In genomic region chr9:136119259-136120118, GRCh38 we compare ENCODE assay signal across 8 cellular contexts. TPM values are rescaled to one million over a fixed set of nuclear protein-coding genes. Genes with fewer than 3 reads are reported as not detected.
DNase-seq lines count a peak whose midpoint lies in the region; ATAC-seq and TF ChIP-seq lines count a peak whose summit lies in the region.

No MANE protein-coding gene starts in this region.

- H3K27me3 ChIP-seq in Caco-2 (replicated peaks; ENCODE audit: control insufficient read depth, insufficient read depth, low read length) (no peaks in the 10 kb centered on the region), H9 (ENCODE audit: insufficient read depth, low read length) (no peaks in the 10 kb centered on the region), vagina (no peaks in the 10 kb centered on the region)
- H3K27me3 ChIP-seq in effector memory CD4-positive, alpha-beta T cell (replicated peaks; ENCODE audit: control insufficient read depth, insufficient read depth, low read length, poor library complexity, severe bottlenecking) = no peaks in the 10 kb centered on the region

- H2BK15ac ChIP-seq in H9 (ENCODE audit: low read depth, low read length) = no peak overlapping the region

- H2BK20ac ChIP-seq in H9 (ENCODE audit: low read depth, low read length, poor library complexity, severe bottlenecking) = no peak overlapping the region

- TF ChIP-seq POLR2A in Raji (IDR thresholded peaks at IDR 0.05; ENCODE audit: insufficient read depth, low read depth, low read length) = peak; percentile 22; the same call in 1 of the 2 replicates
- TF ChIP-seq POLR2A in vagina (IDR thresholded peaks at IDR 0.05) = no peak
- TF ChIP-seq POLR2A in GM18505 (IDR thresholded peaks at IDR 0.05; ENCODE audit: borderline replicate concordance, extremely low read depth, insufficient read depth, insufficient read length) = no peak

- no peak overlapping the region for H4K8ac ChIP-seq in H9 (replicated peaks; ENCODE audit: insufficient read length, low read depth, low read length)

- no peaks in the 10 kb centered on the region for H3K79me1 ChIP-seq in H9 (ENCODE audit: insufficient read depth, low read depth, low read length, poor library complexity, severe bottlenecking)

- peaks cover 28% of the 10 kb centered on the region for H3K4me1 ChIP-seq in Caco-2
- H3K4me1 ChIP-seq in H9 (ENCODE audit: insufficient read depth, low read length) = no peaks in the 10 kb centered on the region
- peaks cover 24% of the 10 kb centered on the region for H3K4me1 ChIP-seq in effector memory CD4-positive, alpha-beta T cell (ENCODE audit: control insufficient read depth, insufficient read depth, low read length, poor library complexity, severe bottlenecking)
- H3K4me1 ChIP-seq in mucosa of descending colon (ENCODE audit: low read depth) = peaks cover 32% of the 10 kb centered on the region
- peaks cover 42% of the 10 kb centered on the region for H3K4me1 ChIP-seq in vagina

- DNase-seq in Caco-2 (peak; percentile 84 to 91), H9 (peak; percentile 79), mucosa of descending colon (peak; percentile 44 to 77 (median 71)), vagina (ENCODE audit: extremely low spot score in 2 of 2) (no peak)
- peak in 1 of 3 donors; percentile 30 for DNase-seq in effector memory CD4-positive, alpha-beta T cell

- H3K9ac ChIP-seq in H9 (ENCODE audit: extremely low read depth, insufficient read length, low read length) = no peak overlapping the region

- H3K27ac Mint-ChIP-seq in Caco-2 (ENCODE audit: unreplicated experiment) = peak overlapping the region; percentile 64
- no peak overlapping the region; a peak in 1 of 7 replicates for H3K27ac Mint-ChIP-seq in H9

- H2BK5ac ChIP-seq in H9 (ENCODE audit: insufficient read length, low read length) = no peak overlapping the region

- H3K4me3 Mint-ChIP-seq in Caco-2 (ENCODE audit: unreplicated experiment) (peak overlapping the region; percentile 78), H9 (peak overlapping the region; percentile 76 to 84)

- no peak overlapping the region for H2BK120ac ChIP-seq in H9 (ENCODE audit: low read depth, low read length, poor library complexity, severe bottlenecking)

- no peak overlapping the region for H4K91ac ChIP-seq in H9 (ENCODE audit: insufficient read length, low read depth, low read length)

- H4K5ac ChIP-seq in H9 (ENCODE audit: insufficient read length, low read depth, low read length) = no peak overlapping the region

- H2AFZ ChIP-seq in H9 (ENCODE audit: low read length) = no peak overlapping the region

- TSS peak; percentile 72 for BruUV-seq in Caco-2 (replicated peaks; lab: Mats Ljungman, UMichigan)

- CTCF ChIA-PET in Caco-2 (lab: Charles Lee) = interaction anchor here (0.5 to 1.0 kb wide), 7 partner anchors 9 to 152 kb away, joined by 3 to 5 read pairs (median 5); partner anchors contain the start of gene NACC2

- H3K23me2 ChIP-seq in H9 (ENCODE audit: insufficient read length, low read depth, low read length, poor library complexity, severe bottlenecking) = no peaks in the 10 kb centered on the region

- no peak overlapping the region for H3K14ac ChIP-seq in H9 (ENCODE audit: insufficient read depth, low read length)

- no peak overlapping the region for H3K23ac ChIP-seq in H9 (ENCODE audit: insufficient read length, low read depth, low read length)

- TF ChIP-seq CTCF in Caco-2 (IDR thresholded peaks at IDR 0.05; ENCODE audit: insufficient read depth in 1 of 2, low read depth in 1 of 2, low read length in 1 of 2, severe bottlenecking in 1 of 2, unreplicated experiment in 1 of 2) (no peak), H9 (conservative IDR thresholded peaks at IDR 0.05) (no peak; the same call in 2 of the 3 replicates), mucosa of descending colon (IDR thresholded peaks at IDR 0.05) (no peak), vagina (IDR thresholded peaks at IDR 0.05) (no peak)

- peaks cover under 1% of the 10 kb centered on the region for H3K9me3 Mint-ChIP-seq in Caco-2 (ENCODE audit: unreplicated experiment)
- no peaks in the 10 kb centered on the region for H3K9me3 Mint-ChIP-seq in H9

- WGBS in H9 (ENCODE audit: extremely low coverage, insufficient read length, low lambda C conversion rate) = no CpG with 5 or more reads among the region's 50 CpGs

- H3K9me3 ChIP-seq in Caco-2 (no peaks in the 10 kb centered on the region), H9 (ENCODE audit: control insufficient read depth, low read depth, low read length) (no peaks in the 10 kb centered on the region), mucosa of descending colon (no peaks in the 10 kb centered on the region), vagina (no peaks in the 10 kb centered on the region)
- H3K9me3 ChIP-seq in effector memory CD4-positive, alpha-beta T cell (ENCODE audit: control insufficient read depth, low read length) = no peaks in the 10 kb centered on the region

- H3K36me3 Mint-ChIP-seq in Caco-2 (ENCODE audit: insufficient read depth, unreplicated experiment) (peaks cover 21% of the 10 kb centered on the region), H9 (ENCODE audit: insufficient read depth in 1 of 3, low read depth in 3 of 3) (peaks cover 1 to 12% (median 11%) of the 10 kb centered on the region in 3 experiments; a peak in 4 of 7 replicates)

- intact Hi-C loops in Caco-2 (cut with micrococcal nuclease; ENCODE audit: unreplicated experiment) = loop anchor here (1.0 to 2.0 kb wide), 3 partner anchors 10 to 159 kb away; partner anchors contain the start of genes NACC2 and UBAC1
- intact Hi-C loops in mucosa of descending colon (cut with DNase I, micrococcal nuclease) = loop anchor here in 1 of 2 donors (10.0 kb wide), 1 partner anchor 255 kb away; no protein-coding TSS in a partner anchor
- intact Hi-C loops in vagina (cut with DNase I) = loop anchor here (2.0 to 5.0 kb wide), 3 partner anchors 27 to 257 kb away; no protein-coding TSS in a partner anchor

- H3K4me2 ChIP-seq in H9 (ENCODE audit: insufficient read depth, insufficient read length, low read length) = peak overlapping the region; percentile 62

- no peak overlapping the region for H2AK5ac ChIP-seq in H9 (ENCODE audit: insufficient read length, low read length)

- no peak overlapping the region for H2BK12ac ChIP-seq in H9 (ENCODE audit: insufficient read length, low read depth, low read length)

- H3K27ac ChIP-seq in H9 (ENCODE audit: insufficient read length, low read depth, low read length) (no peak overlapping the region), vagina (peak overlapping the region; percentile 92)
- peak overlapping the region; percentile 87 for H3K27ac ChIP-seq in effector memory CD4-positive, alpha-beta T cell (ENCODE audit: insufficient read depth, low read length, poor library complexity, severe bottlenecking)

- no peak overlapping the region for H3K56ac ChIP-seq in H9 (ENCODE audit: insufficient read length, low read depth, low read length)

- POLR2A ChIA-PET in Caco-2 (lab: Charles Lee) = interaction anchor here (0.9 to 2.1 kb wide), 3 partner anchors 24 to 52 kb away, joined by 3 to 6 read pairs (median 3); partner anchors contain the start of gene NACC2

- H3K4me1 Mint-ChIP-seq in Caco-2 (ENCODE audit: low read depth, unreplicated experiment) (no peaks in the 10 kb centered on the region), H9 (peaks cover 3 to 4% of the 10 kb centered on the region in 2 experiments; a peak in 2 of 4 replicates)

- H3K4ac ChIP-seq in H9 (ENCODE audit: low read depth, low read length) = no peak overlapping the region

- no peaks in the 10 kb centered on the region for H3K79me2 ChIP-seq in H9 (ENCODE audit: insufficient read depth, low read length)

- peak; percentile 23 for ATAC-seq in mucosa of descending colon
- no peak for ATAC-seq in GM18505 (IDR thresholded peaks at IDR 0.05; ENCODE audit: unreplicated experiment)
- no peak for ATAC-seq in GM18861 (IDR thresholded peaks at IDR 0.05; ENCODE audit: unreplicated experiment)

- no peaks in the 10 kb centered on the region for H4K20me1 ChIP-seq in H9 (ENCODE audit: control insufficient read depth, insufficient read depth, insufficient read length)

- H3K18ac ChIP-seq in H9 (ENCODE audit: insufficient read length, low read depth, low read length) = no peak overlapping the region

- no peak overlapping the region for H3T11ph ChIP-seq in H9 (ENCODE audit: low read length)

- peak overlapping the region; percentile 92 for H3K4me3 ChIP-seq in Caco-2 (ENCODE audit: low read depth, low read length)
- H3K4me3 ChIP-seq in effector memory CD4-positive, alpha-beta T cell (ENCODE audit: insufficient read depth, low read depth, low read length, poor library complexity, severe bottlenecking) = peak overlapping the region; percentile 72
- H3K4me3 ChIP-seq in mucosa of descending colon = peak overlapping the region; percentile 60
- peak overlapping the region; percentile 67 to 92 for H3K4me3 ChIP-seq in vagina

- H3K36me3 ChIP-seq in Caco-2 (ENCODE audit: control insufficient read depth, insufficient read depth, low read length) = peaks cover 1% of the 10 kb centered on the region; the same call in 1 of the 2 replicates
- peaks cover 19% of the 10 kb centered on the region for H3K36me3 ChIP-seq in effector memory CD4-positive, alpha-beta T cell (ENCODE audit: control insufficient read depth, insufficient read depth, low read length)
- peaks cover 5% of the 10 kb centered on the region for H3K36me3 ChIP-seq in mucosa of descending colon (ENCODE audit: low read depth)
- peaks cover 0 to 9% of the 10 kb centered on the region in 2 donors for H3K36me3 ChIP-seq in vagina

- H3K27me3 Mint-ChIP-seq in Caco-2 (ENCODE audit: insufficient read depth, unreplicated experiment) = no peaks in the 10 kb centered on the region
- H3K27me3 Mint-ChIP-seq in H9 (ENCODE audit: low read depth) = peaks cover 17% of the 10 kb centered on the region

RNA-seq across cellular contexts. Expression of gene TMEM250, which starts 0.8 kb away (rescaled TPM):
- total RNA-seq in Caco-2 (2022) = 35.6 and 38.2 TPM in 2 replicates
- 48.1 and 48.3 TPM in 2 replicates for total RNA-seq in H9 (2021)
- 10 to 100 TPM; 47.4 to 54.1 (median 52.0) TPM for total RNA-seq in mucosa of descending colon
- 25.0 TPM for total RNA-seq in vagina

RNA-seq across cellular contexts. Expression of gene NACC2, which starts 24.4 kb away (rescaled TPM):
- total RNA-seq in Caco-2 (2022) (20.3 and 22.0 TPM in 2 replicates), H9 (2021) (11.5 TPM in 2 replicates), mucosa of descending colon (10 to 100 TPM; 15.9 to 81.3 (median 22.1) TPM), vagina (21.1 TPM)

Comparison
In these comparisons a context has a peak if more than half of its experiments do, and no peak if none do; other contexts are left out.
1. DNase-seq: peak in Caco-2 (2 of 2), H9 (single experiment) and mucosa of descending colon (3 of 3); none in vagina (0 of 2).
2. Peak in every context shown above with its lines, with median percentiles within 50 percentile points of each other: H3K4me3 ChIP-seq.